23 cellular contexts compared by ENCODE assay signal in the genomic region with DNA sequence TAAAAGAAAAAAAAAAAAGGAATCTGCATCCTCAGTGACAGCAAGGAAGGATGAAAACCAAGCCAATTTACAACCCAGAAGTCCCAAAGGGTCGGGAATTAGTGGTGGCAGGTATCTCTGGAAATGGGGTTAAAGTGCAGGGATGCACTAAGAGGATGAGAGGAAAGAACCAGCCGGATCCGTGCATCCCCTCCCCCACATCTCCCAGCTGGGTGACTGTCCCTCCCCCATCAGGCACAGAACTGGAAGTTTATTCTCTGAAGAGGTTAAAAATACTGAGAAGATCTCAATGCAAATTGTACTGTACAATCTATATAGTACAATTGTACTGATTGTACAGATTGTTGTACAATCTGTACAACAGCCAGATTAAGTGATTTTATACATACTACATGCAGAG.
"Had no signal": no experiment of that assay in that cellular context is flagged by ENCODE, and none has a peak within 500 bp of the region (broad histone marks: within the 10 kb centered on the region; RNA-seq: fewer than 3 reads in every experiment).

No MANE protein-coding gene starts in this region.

- H3K27me3 ChIP-seq: sigmoid colon, testis, tibial nerve, upper lobe of right lung had no signal

- H3K9me3 ChIP-seq: esophagus muscularis mucosa, gastroesophageal sphincter, psoas muscle, sigmoid colon, testis, tibial nerve, upper lobe of right lung had no signal

- H3K4me1 ChIP-seq: psoas muscle, sigmoid colon, testis had no signal

- H3K4me3 ChIP-seq: esophagus muscularis mucosa, gastroesophageal sphincter, lung, psoas muscle, sigmoid colon, skin epidermis, testis, tibial nerve, upper lobe of right lung had no signal

- ATAC-seq: effector memory CD8-positive, alpha-beta T cell; gastroesophageal sphincter; left cardiac atrium; left ventricle myocardium superior; naive thymus-derived CD4-positive, alpha-beta T cell; psoas muscle; upper lobe of right lung had no signal

- DNase-seq: central memory CD4-positive, alpha-beta T cell; cortex of kidney; effector memory CD8-positive, alpha-beta T cell; immature natural killer cell; left cardiac atrium; left ventricle myocardium superior; mesenchymal stem cell; naive thymus-derived CD4-positive, alpha-beta T cell; nephron progenitor cell; psoas muscle; retina; sigmoid colon; stimulated activated CD4-positive, alpha-beta T cell treated with anti-CD3 and anti-CD28 coated beads, Interleukin-2, amount 100 ng/mL, for 48 hours; stimulated activated naive CD4-positive, alpha-beta T cell treated with Interleukin-2 at 50 U/mL for 16 hours; testis; upper lobe of right lung had no signal

- H3K36me3 ChIP-seq: esophagus muscularis mucosa, gastroesophageal sphincter, sigmoid colon, tibial nerve, upper lobe of right lung had no signal

- H3K27ac ChIP-seq: epithelial cell of prostate, esophagus muscularis mucosa, gastroesophageal sphincter, parathyroid adenoma, psoas muscle, sigmoid colon, skin epidermis, testis, upper lobe of right lung had no signal
